Comparison of ENCODE assay signal across 9 cellular contexts in the genomic region with DNA sequence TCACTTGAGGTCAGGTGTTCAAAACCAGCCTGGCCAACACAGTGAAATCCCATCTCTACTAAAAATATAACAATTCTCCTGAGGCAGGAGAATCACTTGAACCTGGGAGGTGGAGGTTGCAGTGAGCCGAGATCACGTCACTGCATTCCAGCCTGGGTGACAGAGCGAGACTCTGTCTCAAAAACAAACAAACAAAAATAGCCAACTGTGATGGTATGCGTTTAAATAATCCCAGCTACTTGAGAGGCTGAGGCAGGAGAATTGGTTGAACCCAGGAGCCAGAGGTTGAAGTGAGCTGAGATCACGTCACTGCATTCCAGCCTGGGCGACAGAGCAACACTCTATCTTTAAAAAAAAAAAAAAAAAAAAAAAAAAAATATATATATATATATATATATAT. TPM values are rescaled to one million over a fixed set of nuclear protein-coding genes. Genes with fewer than 3 reads are reported as not detected.
"Had no signal": no experiment of that assay in that cellular context is flagged by ENCODE, and none has a peak within 500 bp of the region (broad histone marks: within the 10 kb centered on the region; RNA-seq: fewer than 3 reads in every experiment).

No MANE protein-coding gene starts in this region.

RNA-seq across cellular contexts. Expression of a gene that starts 5.1 kb away (rescaled TPM):
- total RNA-seq: activated CD8-positive, alpha-beta T cell treated with anti-CD3 and anti-CD28 coated beads for 36 hours; activated T-cell treated with anti-CD3 and anti-CD28 coated beads, Interleukin-2, amount 50 U/mL, for 4 hours; activated T-helper 17 cell treated with anti-CD3 and anti-CD28 coated beads, Interleukin-2, amount 50 U/mL, for 72 hours; aorta; chondrocyte; dermis blood vessel endothelial cell; fibroblast of lung; fibroblast of villous mesenchyme; glomerular endothelial cell had no signal
- polyA plus RNA-seq: fibroblast of lung had no signal
